In genomic region chr9:74449060-74449459, GRCh38 we compare ENCODE assay signal across 26 cellular contexts. TPM values are rescaled to one million over a fixed set of nuclear protein-coding genes. Genes with fewer than 3 reads are reported as not detected.
A peak's percentile ranks its signal among the peaks of the same experiment; 100 is the strongest.
DNase-seq lines count a peak whose midpoint lies in the region; ATAC-seq, FAIRE-seq and TF ChIP-seq lines count a peak whose summit lies in the region.
"Had no signal": no experiment of that assay in that cellular context is flagged by ENCODE, and none has a peak within 500 bp of the region (broad histone marks: within the 10 kb centered on the region; RNA-seq: fewer than 3 reads in every experiment).

No MANE protein-coding gene starts in this region.

- POLR2A ChIA-PET in HepG2 (lab: Yijun Ruan, JAX), result no interaction called here

- H3K9ac ChIP-seq in DND-41 (ENCODE audit: low read depth, low read length) (no peak overlapping the region), HepG2 (ENCODE audit: insufficient read depth, low read depth, low read length) (no peak overlapping the region)
- H3K9ac ChIP-seq: BLaER1 had no signal

- H3K27me3 ChIP-seq in DND-41 (ENCODE audit: insufficient read depth, low read length, poor library complexity) (no peaks in the 10 kb centered on the region), left lung (no peaks in the 10 kb centered on the region), lung (ENCODE audit: control insufficient read depth, insufficient read depth) (no peaks in the 10 kb centered on the region), HepG2 (ENCODE audit: control insufficient read depth in 1 of 2, insufficient read depth in 2 of 2, low read length in 2 of 2) (no peaks in the 10 kb centered on the region)
- H3K27me3 ChIP-seq: BE2C, BLaER1 had no signal

- CTCF ChIA-PET in HepG2 (lab: Yijun Ruan, JAX; ENCODE audit: low intra/inter-chr PET ratio, low total read pairs), result no interaction called here

- TF ChIP-seq CTCF in DND-41 (IDR thresholded peaks at IDR 0.05; ENCODE audit: borderline replicate concordance, extremely low read depth, low read length, poor library complexity, severe bottlenecking) (no peak), left lung (IDR thresholded peaks at IDR 0.05) (no peak), lung (IDR thresholded peaks at IDR 0.05; ENCODE audit: control extremely low read depth, extremely low read depth) (no peak), HepG2 (CRISPR knock-in tag; IDR thresholded peaks at IDR 0.05) (no peak)

- TF ChIP-seq EP300 in HepG2 (IDR thresholded peaks at IDR 0.05; ENCODE audit: low read depth in 2 of 2, low read length in 2 of 2) (no peak), HepG2 (CRISPR knock-in tag; IDR thresholded peaks at IDR 0.05; ENCODE audit: borderline replicate concordance) (no peak)

- H3K36me3 ChIP-seq in DND-41 (ENCODE audit: insufficient read depth, low read length) (no peaks in the 10 kb centered on the region), left lung (no peaks in the 10 kb centered on the region), lung (ENCODE audit: control insufficient read depth in 2 of 2, insufficient read depth in 2 of 2, low read length in 2 of 2) (no peaks in the 10 kb centered on the region), HepG2 (replicated peaks in 1 of 2; ENCODE audit: control insufficient read depth in 1 of 2, insufficient read depth in 2 of 2, low read length in 2 of 2) (no peaks in the 10 kb centered on the region)
- H3K36me3 ChIP-seq: BE2C, BLaER1 had no signal

- H4K20me1 ChIP-seq in DND-41 (ENCODE audit: insufficient read depth, low read length) (no peaks in the 10 kb centered on the region), HepG2 (ENCODE audit: insufficient read depth, low read length) (no peaks in the 10 kb centered on the region)
- H4K20me1 ChIP-seq: BLaER1 had no signal

- H2AFZ ChIP-seq in DND-41 (ENCODE audit: low read depth, low read length) (no peak overlapping the region), HepG2 (ENCODE audit: low read length) (no peak overlapping the region)

- TF ChIP-seq RAD21 in HepG2 (CRISPR knock-in tag; IDR thresholded peaks at IDR 0.05), result no peak

- H3K4me3 ChIP-seq in DND-41 (ENCODE audit: low read depth in 1 of 2, low read length in 2 of 2) (no peak overlapping the region), left lung (no peak overlapping the region), lung (no peak overlapping the region), HepG2 (replicated peaks in 1 of 3; ENCODE audit: insufficient read depth in 1 of 3, low read depth in 2 of 3, low read length in 3 of 3) (no peak overlapping the region)
- H3K4me3 ChIP-seq: BLaER1 had no signal

- H3K9me3 ChIP-seq in DND-41 (ENCODE audit: insufficient read depth, low read length, severe bottlenecking) (peaks cover 2% of the 10 kb centered on the region), left lung (no peaks in the 10 kb centered on the region), lung (ENCODE audit: control insufficient read depth in 2 of 2, insufficient read depth in 1 of 2, low read length in 1 of 2) (no peaks in the 10 kb centered on the region), HepG2 (ENCODE audit: low read length) (no peaks in the 10 kb centered on the region)
- H3K9me3 ChIP-seq: BE2C, BLaER1 had no signal

- DNase-seq in DND-41, result peak; percentile 9
- DNase-seq in left lung, result no peak
- DNase-seq in lung (ENCODE audit: low spot score), result peak; percentile 39
- DNase-seq in effector CD8-positive, alpha-beta T cell (lab: John Stamatoyannopoulos, UW), result no peak
- no peak for DNase-seq in HepG2 (ENCODE audit: low spot score)
- DNase-seq: ACHN; BE2C; C1 segment of cervical spinal cord; CD4-positive, alpha-beta memory T cell; CD4-positive, CD25-positive, alpha-beta regulatory T cell; CD8-positive, alpha-beta memory T cell; COR-L47; DMS 273 treated with DMSO at 0.1 percent for 48 hours; DMS153; DMS53; DMS79; GF-D8 had no signal

- FAIRE-seq in HepG2 (lab: Jason Lieb, UNC), result no peak
- FAIRE-seq: A204.1, G401.6, GM12891, GM19239 had no signal

- H3K4me1 ChIP-seq in DND-41 (ENCODE audit: insufficient read depth, low read length), result no peaks in the 10 kb centered on the region
- no peaks in the 10 kb centered on the region for H3K4me1 ChIP-seq in left lung
- peaks cover 0 to 4% of the 10 kb centered on the region in 2 donors for H3K4me1 ChIP-seq in lung (ENCODE audit: control insufficient read depth in 2 of 2, insufficient read depth in 2 of 2, low read length in 2 of 2)
- H3K4me1 ChIP-seq in HepG2 (ENCODE audit: insufficient read depth, low read length), result no peaks in the 10 kb centered on the region
- H3K4me1 ChIP-seq: BE2C, BLaER1 had no signal

- BruUV-seq in HepG2 (replicated peaks; lab: Mats Ljungman, UMichigan), result no TSS peak

- H3K79me2 ChIP-seq in DND-41 (ENCODE audit: insufficient read depth, low read length) (no peaks in the 10 kb centered on the region), HepG2 (ENCODE audit: insufficient read depth, low read length) (no peaks in the 10 kb centered on the region)

- H3K27ac ChIP-seq in DND-41 (ENCODE audit: low read length), result no peak overlapping the region
- H3K27ac ChIP-seq in left lung, result no peak overlapping the region
- no peak overlapping the region for H3K27ac ChIP-seq in lung (ENCODE audit: low read depth in 1 of 2, low read length in 1 of 2)
- no peak overlapping the region for H3K27ac ChIP-seq in HepG2 (ENCODE audit: extremely low read length, insufficient read depth, low read length)
- H3K27ac ChIP-seq: 22Rv1, BLaER1 had no signal

- intact Hi-C loops in left lung (cut with DNase I) (no loop called here), HepG2 (cut with micrococcal nuclease; ENCODE audit: unreplicated experiment) (no loop called here)

- in situ Hi-C loops in HepG2 (cut with HindIII; ENCODE audit: extremely low pct_ligation_motif_present, low pct_unique_long_range_greater_than_20kb), result no loop called here

- no peak for TF ChIP-seq POLR2A in HepG2 (IDR thresholded peaks at IDR 0.05; ENCODE audit: insufficient read depth in 1 of 2, low read depth in 2 of 2, low read length in 2 of 2)

- H3K4me2 ChIP-seq in DND-41 (ENCODE audit: insufficient read depth, low read length) (no peak overlapping the region), HepG2 (ENCODE audit: low read depth, low read length) (no peak overlapping the region)
- H3K4me2 ChIP-seq: BLaER1 had no signal

- ATAC-seq in DND-41 (ENCODE audit: insufficient read depth, low read depth) (peak; percentile 68; the same call in 2 of the 3 replicates), left lung (peak; percentile 77), lung (ENCODE audit: insufficient read depth, low FRiP score) (no peak), HG03342 (IDR thresholded peaks at IDR 0.05; ENCODE audit: unreplicated experiment) (no peak), HepG2 (no peak)

- 65 to 80% methylated on average over 2 of the region's 2 CpGs for WGBS in lung, 2 donors
- 0% methylated on average over 2 of the region's 2 CpGs for WGBS in HepG2 (ENCODE audit: low lambda C conversion rate)

TF ChIP-seq in HepG2, 621 proteins besides CTCF, POLR2A, EP300 and RAD21 (continues in another document):
- TF ChIP-seq POLR2G (IDR thresholded peaks at IDR 0.05; ENCODE audit: low read depth, low read length), result no peak
- TF ChIP-seq ZNF101 (CRISPR knock-in tag; IDR thresholded peaks at IDR 0.05; ENCODE audit: borderline replicate concordance, low read depth), result no peak
- TF ChIP-seq ZNF274 (CRISPR knock-in tag; IDR thresholded peaks at IDR 0.05), result no peak
- TF ChIP-seq KMT2B (CRISPR knock-in tag; IDR thresholded peaks at IDR 0.05), result no peak
- no peak for TF ChIP-seq IKZF5 (CRISPR knock-in tag; IDR thresholded peaks at IDR 0.05)

RNA-seq across cellular contexts. Expression of gene RORB, which starts 48.1 kb away (rescaled TPM):
- 1 to 10 TPM; 2.9 to 5.2 TPM for total RNA-seq in left lung
- total RNA-seq in lung, result 1 to 10 TPM in 1 of 2 donors, under 1 TPM in 1; 0.40 to 3.9 TPM
- 1 to 10 TPM; 1.1 TPM for polyA plus RNA-seq in lung
- not detected in 2 replicates for total RNA-seq in HepG2 (2016; rRNA removed; fragmentation: Illumina TruSeq; extraction: Trizol)
- total RNA-seq in HepG2 (2016; cell fraction: cytosol; rRNA removed; fragmentation: Illumina TruSeq; extraction: Trizol; ENCODE audit: low read depth), result not detected in 2 replicates
- total RNA-seq in HepG2 (2016; cell fraction: insoluble cytoplasmic fraction; rRNA removed; fragmentation: Illumina TruSeq; extraction: Trizol), result not detected in 2 replicates
- not detected in 2 replicates for total RNA-seq in HepG2 (2016; cell fraction: membrane; rRNA removed; fragmentation: Illumina TruSeq; extraction: Trizol)
- total RNA-seq in HepG2 (2016; cell fraction: nucleus; rRNA removed; fragmentation: Illumina TruSeq; extraction: Trizol), result not detected in 2 replicates
- not detected in 2 replicates for polyA plus RNA-seq in HepG2 (2011; rRNA removed)
- not detected in 2 replicates for polyA plus RNA-seq in HepG2 (2011; cell fraction: cytosol; rRNA removed)
- not detected in 2 replicates for polyA plus RNA-seq in HepG2 (2011; cell fraction: nucleus; rRNA removed)
- not detected in 2 replicates for polyA plus RNA-seq in HepG2 (2012)
- polyA plus RNA-seq in HepG2 (2016; cell fraction: cytosol; fragmentation: Illumina TruSeq; extraction: Trizol; ENCODE audit: low read depth), result not detected in 2 replicates
- polyA plus RNA-seq in HepG2 (2016; cell fraction: insoluble cytoplasmic fraction; fragmentation: Illumina TruSeq; extraction: Trizol; ENCODE audit: low read depth), result not detected in 2 replicates
- polyA plus RNA-seq in HepG2 (2016; cell fraction: membrane; fragmentation: Illumina TruSeq; extraction: Trizol; ENCODE audit: low read depth), result not detected in 2 replicates
- not detected in 2 replicates for polyA plus RNA-seq in HepG2 (2016; cell fraction: nucleus; fragmentation: Illumina TruSeq; extraction: Trizol; ENCODE audit: insufficient read depth, low read depth)
- 0.02 TPM in 1 of 2 replicates, not detected in the other for polyA minus RNA-seq in HepG2 (2011; rRNA and poly(A)+ RNA removed; ENCODE audit: low replicate concordance)
- polyA minus RNA-seq in HepG2 (2011; cell fraction: cytosol; rRNA and poly(A)+ RNA removed), result not detected in 2 replicates
- not detected in 2 replicates for polyA minus RNA-seq in HepG2 (2011; cell fraction: nucleus; rRNA and poly(A)+ RNA removed)
- total RNA-seq: CD4-positive, alpha-beta memory T cell; CD4-positive, CD25-positive, alpha-beta regulatory T cell; CD8-positive, alpha-beta memory T cell had no signal
- polyA plus RNA-seq: AG04450; CD14-positive monocyte; CD4-positive, alpha-beta memory T cell; CD4-positive, CD25-positive, alpha-beta regulatory T cell had no signal

Comparison
In these comparisons a context has a peak if more than half of its experiments do, and no peak if none do; other contexts are left out.
1. ATAC-seq: peak in DND-41 (single experiment) and left lung (single experiment); none in lung (single experiment), HG03342 (single experiment) and HepG2 (single experiment).
2. DNase-seq: peak in DND-41 (single experiment) and lung (single experiment); none in left lung (0 of 2), effector CD8-positive, alpha-beta T cell (single experiment) and HepG2 (single experiment).